8 cellular contexts compared by ENCODE assay signal in genomic region chr7:27581906-27582305, GRCh38.
"Had no signal": no experiment of that assay in that cellular context is flagged by ENCODE, and none has a peak within 500 bp of the region (broad histone marks: within the 10 kb centered on the region; RNA-seq: fewer than 3 reads in every experiment).

No MANE protein-coding gene starts in this region.

- DNase-seq: GM23248, GOT3, H9, HCEC 1CT, IMR-90, KG1 had no signal

- H3K9ac ChIP-seq: GM23248 had no signal

- H2AFZ ChIP-seq: GM23248 had no signal

- H3K27ac ChIP-seq: GM23248 had no signal

- H3K4me3 ChIP-seq: GM23248, K562 had no signal

- FAIRE-seq: HTR-8/SVneo, K562 had no signal
